8 cellular contexts compared by ENCODE assay signal in the genomic region with DNA sequence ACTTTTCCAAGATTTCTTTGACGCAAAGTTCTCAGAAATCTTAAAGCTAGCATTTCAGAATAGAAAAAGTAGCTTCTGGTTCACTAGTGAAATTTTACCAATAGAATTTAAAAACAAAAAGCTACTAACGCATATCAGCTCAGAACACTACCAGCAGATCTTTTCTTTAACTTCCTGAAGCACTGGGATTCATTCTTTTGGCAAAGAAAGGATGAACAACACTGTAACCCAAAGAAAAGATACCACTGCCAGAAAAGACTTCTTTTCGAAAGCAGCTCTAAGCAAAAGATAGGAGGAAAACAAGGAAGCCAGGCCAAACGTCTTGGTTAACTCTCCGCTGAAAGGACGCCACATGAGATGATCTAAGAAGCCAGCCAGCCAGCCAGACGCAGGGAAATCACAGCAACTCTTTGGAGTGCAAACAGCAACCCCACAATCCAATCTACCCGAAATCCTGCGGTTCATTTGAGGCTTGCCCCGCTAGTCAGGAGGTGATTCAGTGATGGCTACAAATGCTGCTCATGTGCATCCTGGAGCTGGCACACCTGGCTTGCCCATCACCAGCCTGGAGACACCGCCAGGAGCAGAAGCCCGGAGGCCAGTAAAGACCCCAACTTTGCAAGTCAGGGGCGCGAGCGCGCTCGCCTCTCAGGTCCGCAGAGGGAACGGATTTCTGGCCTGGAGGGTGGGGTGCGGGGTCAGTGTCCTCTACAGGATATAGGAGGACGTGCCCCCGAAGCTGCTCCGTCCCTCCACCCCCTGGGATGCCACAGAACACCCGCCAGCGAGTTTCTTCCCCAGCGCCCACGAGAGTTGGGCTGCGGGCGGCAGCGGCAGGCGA. TPM values are rescaled to one million over a fixed set of nuclear protein-coding genes. Genes with fewer than 3 reads are reported as not detected.
DNase-seq lines count a peak whose midpoint lies in the region; ATAC-seq and TF ChIP-seq lines count a peak whose summit lies in the region.

No MANE protein-coding gene starts in this region.

- no peaks in the 10 kb centered on the region for H3K27me3 ChIP-seq in body of pancreas
- H3K27me3 ChIP-seq in hepatocyte = no peaks in the 10 kb centered on the region
- no peaks in the 10 kb centered on the region for H3K27me3 ChIP-seq in psoas muscle (ENCODE audit: insufficient read depth in 3 of 3, low read length in 2 of 3)

- ATAC-seq in HG02798 (IDR thresholded peaks at IDR 0.05; ENCODE audit: poor library complexity, unreplicated experiment) = peak; percentile 2
- peak; percentile 13 for ATAC-seq in body of pancreas
- ATAC-seq in psoas muscle = peak; percentile 2 to 35 (median 14)
- ATAC-seq in HG03439 (IDR thresholded peaks at IDR 0.05; ENCODE audit: unreplicated experiment) = no peak

- H3K27ac ChIP-seq in OCI-LY7 (ENCODE audit: low read depth, low read length, poor library complexity, severe bottlenecking) (no peak overlapping the region), body of pancreas (peak overlapping the region; percentile 34 to 70 (median 62)), hepatocyte (peak overlapping the region; percentile 69), psoas muscle (peak overlapping the region; percentile 80)

- intact Hi-C loops in OCI-LY7 (cut with micrococcal nuclease; ENCODE audit: unreplicated experiment) = loop anchor here (2.0 kb wide), 1 partner anchor 32 kb away; no protein-coding TSS in a partner anchor
- intact Hi-C loops in body of pancreas (cut with DNase I) = no loop called here
- intact Hi-C loops in psoas muscle (cut with DNase I) = loop anchor here in 1 of 2 donors (2.0 kb wide), 1 partner anchor 20 kb away; no protein-coding TSS in a partner anchor

- TF ChIP-seq CTCF in OCI-LY7 (conservative IDR thresholded peaks at IDR 0.05; ENCODE audit: low read length) = no peak
- no peak for TF ChIP-seq CTCF in body of pancreas (IDR thresholded peaks at IDR 0.05)
- no peak for TF ChIP-seq CTCF in hepatocyte (IDR thresholded peaks at IDR 0.05; ENCODE audit: poor library complexity)
- TF ChIP-seq CTCF in psoas muscle (IDR thresholded peaks at IDR 0.05) = no peak

- H2AFZ ChIP-seq in OCI-LY7 (ENCODE audit: low read length) (peak overlapping the region; percentile 68), hepatocyte (peak overlapping the region; percentile 83)

- POLR2A ChIA-PET in OCI-LY7 (lab: Charles Lee) = interaction anchor here (0.6 to 1.7 kb wide), 5 partner anchors 10 to 291 kb away, joined by 3 to 11 read pairs (median 4); no protein-coding TSS in a partner anchor

- H3K36me3 ChIP-seq in OCI-LY7 (ENCODE audit: insufficient read depth, low read length) = no peaks in the 10 kb centered on the region
- no peaks in the 10 kb centered on the region for H3K36me3 ChIP-seq in body of pancreas (replicated peaks in 1 of 2; ENCODE audit: insufficient read depth in 1 of 2, low read depth in 2 of 2)
- no peaks in the 10 kb centered on the region for H3K36me3 ChIP-seq in hepatocyte (replicated peaks; ENCODE audit: insufficient read depth, low read depth)
- peaks cover 0 to 19% of the 10 kb centered on the region in 2 donors for H3K36me3 ChIP-seq in psoas muscle (ENCODE audit: insufficient read depth in 1 of 2, low read depth in 1 of 2)

- H3K9me2 ChIP-seq in OCI-LY7 (ENCODE audit: insufficient read depth, low read length) (no peaks in the 10 kb centered on the region), hepatocyte (replicated peaks; ENCODE audit: insufficient read depth) (no peaks in the 10 kb centered on the region)

- H3K4me2 ChIP-seq in OCI-LY7 (ENCODE audit: low read length) = peak overlapping the region; percentile 69
- peak overlapping the region; percentile 82 for H3K4me2 ChIP-seq in hepatocyte

- H3K9me3 ChIP-seq in OCI-LY7 (ENCODE audit: low read length) (no peaks in the 10 kb centered on the region), body of pancreas (no peaks in the 10 kb centered on the region), hepatocyte (ENCODE audit: low read depth) (no peaks in the 10 kb centered on the region), psoas muscle (no peaks in the 10 kb centered on the region)

- DNase-seq in Caki2 (ENCODE audit: low read depth) (peak; percentile 43), OCI-LY7 (ENCODE audit: low spot score) (peak; percentile 37), body of pancreas (peak; percentile 49 to 74 (median 68)), hepatocyte (ENCODE audit: low spot score) (peak; percentile 94), psoas muscle (peak; percentile 70 to 77), T-helper 9 cell (no peak)

- in situ Hi-C loops in Caki2 (cut with HindIII; ENCODE audit: low pct_unique_long_range_greater_than_20kb, low sequenced_read_pairs) = no loop called here

- peak overlapping the region; percentile 69 for H3K4me3 ChIP-seq in OCI-LY7 (ENCODE audit: low read depth, low read length, poor library complexity, severe bottlenecking)
- H3K4me3 ChIP-seq in body of pancreas = peak overlapping the region; percentile 64 to 71
- peak overlapping the region; percentile 67 for H3K4me3 ChIP-seq in hepatocyte
- H3K4me3 ChIP-seq in psoas muscle = peak overlapping the region; percentile 75

- CTCF ChIA-PET in OCI-LY7 (lab: Charles Lee; ENCODE audit: unreplicated experiment) = interaction anchor here (1.6 kb wide), 1 partner anchor 8 kb away, joined by 4 read pairs; no protein-coding TSS in a partner anchor

- H3K79me2 ChIP-seq in OCI-LY7 (ENCODE audit: insufficient read depth, low read depth, low read length) = no peaks in the 10 kb centered on the region
- H3K79me2 ChIP-seq in hepatocyte = peaks cover 46% of the 10 kb centered on the region

- WGBS in body of pancreas, 2 donors = 4 to 5% methylated on average over 31 of the region's 31 CpGs
- 7% methylated on average over 31 of the region's 31 CpGs for WGBS in hepatocyte (ENCODE audit: low lambda C conversion rate, missing lambda C conversion rate)
- WGBS in psoas muscle, 3 donors = 5 to 6% (median 5%) methylated on average over 31 of the region's 31 CpGs

- H4K20me1 ChIP-seq in OCI-LY7 (ENCODE audit: insufficient read depth, low read length) = 0 out of 2 replicates have a peak, but pooled peaks cover 3% of the 10 kb centered on the region
- peaks cover 12% of the 10 kb centered on the region for H4K20me1 ChIP-seq in hepatocyte (ENCODE audit: insufficient read depth, poor library complexity, severe bottlenecking)

- no TSS peak for BruUV-seq in OCI-LY7 (replicated peaks; lab: Mats Ljungman, UMichigan)

- peaks cover 22% of the 10 kb centered on the region for H3K4me1 ChIP-seq in OCI-LY7 (ENCODE audit: insufficient read depth, low read length, poor library complexity, severe bottlenecking)
- H3K4me1 ChIP-seq in body of pancreas = peaks cover 28% of the 10 kb centered on the region
- H3K4me1 ChIP-seq in hepatocyte (ENCODE audit: insufficient read depth) = peaks cover 16% of the 10 kb centered on the region
- peaks cover 18% of the 10 kb centered on the region for H3K4me1 ChIP-seq in psoas muscle

- no peak for TF ChIP-seq POLR2A in body of pancreas (IDR thresholded peaks at IDR 0.05)

RNA-seq across cellular contexts. Expression of gene NBPF1, which starts 0.8 kb away (rescaled TPM):
- total RNA-seq in Caki2 (2014; rRNA removed; shearing (Covaris generic); ENCODE audit: low replicate concordance) = 13.3 and 24.5 TPM in 2 replicates
- 9.0 and 11.0 TPM in 2 replicates for total RNA-seq in OCI-LY7 (2014; rRNA removed; shearing (Covaris generic))
- total RNA-seq in OCI-LY7 (2022) (33.1 and 34.1 TPM in 2 replicates), body of pancreas (10 to 100 TPM; 22.3 to 41.5 TPM), hepatocyte (36.4 and 57.1 TPM in 2 replicates), psoas muscle (10 to 100 TPM in 1 of 4 donors, 1 to 10 TPM in 3; 5.3 to 20.9 (median 7.3) TPM)
- polyA plus RNA-seq in hepatocyte (31.7 and 32.1 TPM in 2 replicates), psoas muscle (10 to 100 TPM in 1 of 3 donors, 1 to 10 TPM in 2; 2.4 to 12.5 (median 6.1) TPM)

RNA-seq across cellular contexts. Expression of gene RNU1-3, which starts 54.2 kb away (rescaled TPM):
- total RNA-seq in Caki2 (2014; rRNA removed; shearing (Covaris generic); ENCODE audit: low replicate concordance) = not detected in 2 replicates
- under 0.01 TPM in 2 replicates for total RNA-seq in OCI-LY7 (2014; rRNA removed; shearing (Covaris generic))
- total RNA-seq in OCI-LY7 (2022) (1,721 and 1,968 TPM in 2 replicates), body of pancreas (over 10,000 TPM in 1 of 2 donors, under 1 TPM in 1; under 0.01 to 15,479 TPM), hepatocyte (under 0.01 TPM in 2 replicates), psoas muscle (1,000 to 10,000 TPM; 1,264 to 5,208 (median 3,151) TPM)
- polyA plus RNA-seq in hepatocyte (not detected in 2 replicates), psoas muscle (not detected)
